Comparison of ENCODE assay signal across 5 cellular contexts in the genomic region with DNA sequence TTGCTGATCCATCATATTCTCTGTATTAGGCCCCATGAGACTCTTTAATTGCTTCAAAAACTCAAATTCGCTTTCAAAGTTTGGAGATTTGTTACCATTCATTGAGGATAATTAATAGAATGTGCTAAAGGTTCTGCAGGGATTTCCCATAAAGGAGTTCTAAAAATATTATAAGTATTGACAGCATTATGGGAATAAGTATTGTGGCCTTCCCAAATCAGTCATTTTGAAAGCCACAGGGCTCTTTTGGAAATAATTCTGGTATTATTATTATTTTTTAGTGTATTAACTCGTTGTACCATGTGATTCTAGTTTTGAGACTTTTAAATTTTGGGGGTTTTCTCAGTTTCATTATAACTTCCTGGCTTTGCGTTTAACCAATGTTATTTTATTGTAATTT.
"Had no signal": no experiment of that assay in that cellular context is flagged by ENCODE, and none has a peak within 500 bp of the region (broad histone marks: within the 10 kb centered on the region; RNA-seq: fewer than 3 reads in every experiment).

No MANE protein-coding gene starts in this region.

- H3K4me2 ChIP-seq: GM23338 had no signal

- ATAC-seq: GM23338, K562 had no signal

- H2AFZ ChIP-seq: GM23338 had no signal

- H3K4me3 ChIP-seq: GM23338, K562 had no signal

- DNase-seq: H9, HCEC 1CT, IMR-90 had no signal
